In the genomic region with DNA sequence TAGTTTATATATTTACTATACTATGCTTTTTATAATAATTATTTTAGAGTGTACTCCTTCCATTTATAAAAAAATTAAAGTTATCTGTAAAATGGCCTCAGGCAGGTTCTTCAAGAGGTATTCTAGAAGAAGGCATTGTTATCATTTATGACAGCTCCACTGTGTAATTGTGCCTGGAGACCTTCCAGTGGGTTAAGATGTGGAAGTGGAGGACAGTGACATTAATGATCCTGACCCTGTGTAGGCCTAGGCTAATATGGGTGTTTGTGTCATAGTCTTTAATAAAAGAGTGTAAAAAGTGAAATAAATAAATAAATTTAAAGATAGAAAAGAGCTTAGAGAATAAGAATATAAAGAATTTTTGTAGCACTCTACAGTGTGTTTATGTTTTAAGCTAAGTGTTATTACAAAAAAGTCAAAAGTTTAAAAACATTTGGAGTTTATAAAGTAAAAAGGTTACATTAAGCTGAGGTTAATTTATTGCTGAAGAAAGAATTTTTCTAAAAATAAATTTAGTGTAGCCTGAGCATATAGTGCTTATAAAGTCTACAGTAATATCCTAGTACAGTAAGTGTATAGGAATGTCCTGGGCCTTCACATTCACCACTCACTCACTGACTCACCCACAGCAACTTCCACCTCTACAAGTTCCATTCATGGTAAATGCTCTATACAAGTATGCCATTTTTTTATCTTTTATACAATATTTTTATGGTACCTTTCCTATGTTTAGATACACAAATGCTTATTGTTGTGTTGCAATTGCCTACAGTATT, we compare ENCODE assay signal across 14 cellular contexts.
DNase-seq lines count a peak whose midpoint lies in the region; ATAC-seq, FAIRE-seq and TF ChIP-seq lines count a peak whose summit lies in the region.
"Had no signal": no experiment of that assay in that cellular context is flagged by ENCODE, and none has a peak within 500 bp of the region (broad histone marks: within the 10 kb centered on the region; RNA-seq: fewer than 3 reads in every experiment).

No MANE protein-coding gene starts in this region.

- H3K9ac ChIP-seq in HepG2 (ENCODE audit: insufficient read depth, low read depth, low read length), result no peak overlapping the region
- H3K9ac ChIP-seq in adipocyte (ENCODE audit: low read length), result no peak overlapping the region

- TF ChIP-seq CTCF in HepG2 (CRISPR knock-in tag; IDR thresholded peaks at IDR 0.05) (no peak), right lobe of liver (IDR thresholded peaks at IDR 0.05) (no peak), foreskin fibroblast (IDR thresholded peaks at IDR 0.05; ENCODE audit: low read depth, low read length) (no peak), type B pancreatic cell (conservative IDR thresholded peaks at IDR 0.05) (no peak), esophagus squamous epithelium (IDR thresholded peaks at IDR 0.05) (no peak)

- H3K9me3 Mint-ChIP-seq in type B pancreatic cell, result peaks cover 7% of the 10 kb centered on the region

- H3K36me3 Mint-ChIP-seq in type B pancreatic cell, result no peaks in the 10 kb centered on the region
- H3K36me3 Mint-ChIP-seq: activated naive CD8-positive, alpha-beta T cell treated with anti-CD3 and anti-CD28 coated beads for 36 hours had no signal

- TF ChIP-seq EP300 in HepG2 (IDR thresholded peaks at IDR 0.05; ENCODE audit: low read depth in 2 of 2, low read length in 2 of 2) (no peak), HepG2 (CRISPR knock-in tag; IDR thresholded peaks at IDR 0.05; ENCODE audit: borderline replicate concordance) (no peak)

- H3K4me3 ChIP-seq in HepG2 (replicated peaks in 1 of 3; ENCODE audit: insufficient read depth in 1 of 3, low read depth in 2 of 3, low read length in 3 of 3) (no peak overlapping the region), right lobe of liver (no peak overlapping the region), adipocyte (ENCODE audit: low read length) (peak overlapping the region; percentile 24), foreskin fibroblast (ENCODE audit: low read depth in 1 of 2, low read length in 2 of 2) (no peak overlapping the region), esophagus squamous epithelium (no peak overlapping the region)
- H3K4me3 ChIP-seq: thyroid gland had no signal

- TF ChIP-seq POLR2A in HepG2 (IDR thresholded peaks at IDR 0.05; ENCODE audit: insufficient read depth in 1 of 2, low read depth in 2 of 2, low read length in 2 of 2), result no peak
- TF ChIP-seq POLR2A in right lobe of liver (IDR thresholded peaks at IDR 0.05), result no peak
- TF ChIP-seq POLR2A in esophagus squamous epithelium (IDR thresholded peaks at IDR 0.05), result no peak

- H3K4me3 Mint-ChIP-seq in type B pancreatic cell, result no peak overlapping the region
- H3K4me3 Mint-ChIP-seq: activated naive CD8-positive, alpha-beta T cell treated with anti-CD3 and anti-CD28 coated beads for 36 hours had no signal

- intact Hi-C loops in HepG2 (cut with micrococcal nuclease; ENCODE audit: unreplicated experiment), result no loop called here
- intact Hi-C loops in right lobe of liver (cut with DNase I), result no loop called here
- intact Hi-C loops in esophagus squamous epithelium (cut with DNase I), result no loop called here

- H3K27ac ChIP-seq in HepG2 (ENCODE audit: extremely low read length, insufficient read depth, low read length) (no peak overlapping the region), right lobe of liver (no peak overlapping the region), esophagus squamous epithelium (no peak overlapping the region)
- H3K27ac ChIP-seq: thyroid gland had no signal

- H3K79me2 ChIP-seq in HepG2 (ENCODE audit: insufficient read depth, low read length), result no peaks in the 10 kb centered on the region

- H3K4me2 ChIP-seq in HepG2 (ENCODE audit: low read depth, low read length), result no peak overlapping the region

- no peak overlapping the region for H3K27ac Mint-ChIP-seq in type B pancreatic cell
- H3K27ac Mint-ChIP-seq: activated naive CD8-positive, alpha-beta T cell treated with anti-CD3 and anti-CD28 coated beads for 36 hours had no signal

- H3K9me3 ChIP-seq in HepG2 (ENCODE audit: low read length), result no peaks in the 10 kb centered on the region; the same call in 1 of the 2 replicates
- no peaks in the 10 kb centered on the region for H3K9me3 ChIP-seq in right lobe of liver
- peaks cover 9% of the 10 kb centered on the region for H3K9me3 ChIP-seq in adipocyte (ENCODE audit: control insufficient read depth, low read length)
- no peaks in the 10 kb centered on the region for H3K9me3 ChIP-seq in esophagus squamous epithelium
- H3K9me3 ChIP-seq: thyroid gland had no signal

- no peaks in the 10 kb centered on the region for H3K4me1 Mint-ChIP-seq in type B pancreatic cell (ENCODE audit: unreplicated experiment)
- H3K4me1 Mint-ChIP-seq: activated naive CD8-positive, alpha-beta T cell treated with anti-CD3 and anti-CD28 coated beads for 36 hours had no signal

- in situ Hi-C loops in HepG2 (cut with HindIII; ENCODE audit: extremely low pct_ligation_motif_present, low pct_unique_long_range_greater_than_20kb), result no loop called here

- no peak overlapping the region for H2AFZ ChIP-seq in HepG2 (ENCODE audit: low read length)

- POLR2A ChIA-PET in HepG2 (lab: Yijun Ruan, JAX), result no interaction called here

- no peak for ATAC-seq in HepG2
- no peak for ATAC-seq in right lobe of liver
- ATAC-seq: sciatic nerve had no signal

- TF ChIP-seq RAD21 in HepG2 (CRISPR knock-in tag; IDR thresholded peaks at IDR 0.05), result no peak

- CTCF ChIA-PET in HepG2 (lab: Yijun Ruan, JAX; ENCODE audit: low intra/inter-chr PET ratio, low total read pairs), result no interaction called here

- no peaks in the 10 kb centered on the region for H3K36me3 ChIP-seq in HepG2 (replicated peaks in 1 of 2; ENCODE audit: control insufficient read depth in 1 of 2, insufficient read depth in 2 of 2, low read length in 2 of 2)
- no peaks in the 10 kb centered on the region for H3K36me3 ChIP-seq in right lobe of liver
- no peaks in the 10 kb centered on the region for H3K36me3 ChIP-seq in adipocyte (ENCODE audit: control insufficient read depth, insufficient read depth, low read length, severe bottlenecking)
- no peaks in the 10 kb centered on the region for H3K36me3 ChIP-seq in esophagus squamous epithelium
- H3K36me3 ChIP-seq: thyroid gland had no signal

- H3K4me1 ChIP-seq in HepG2 (ENCODE audit: insufficient read depth, low read length) (no peaks in the 10 kb centered on the region), right lobe of liver (no peaks in the 10 kb centered on the region), adipocyte (ENCODE audit: control insufficient read depth, insufficient read depth, low read length) (peaks cover 12% of the 10 kb centered on the region), esophagus squamous epithelium (no peaks in the 10 kb centered on the region)
- H3K4me1 ChIP-seq: thyroid gland had no signal

- H4K20me1 ChIP-seq in HepG2 (ENCODE audit: insufficient read depth, low read length), result no peaks in the 10 kb centered on the region

- no peaks in the 10 kb centered on the region for H3K27me3 ChIP-seq in HepG2 (ENCODE audit: control insufficient read depth in 1 of 2, insufficient read depth in 2 of 2, low read length in 2 of 2)
- no peaks in the 10 kb centered on the region for H3K27me3 ChIP-seq in right lobe of liver
- H3K27me3 ChIP-seq in adipocyte (replicated peaks; ENCODE audit: control insufficient read depth, insufficient read depth, low read length), result no peaks in the 10 kb centered on the region
- H3K27me3 ChIP-seq in esophagus squamous epithelium, result no peaks in the 10 kb centered on the region
- H3K27me3 ChIP-seq: thyroid gland had no signal

- BruUV-seq in HepG2 (replicated peaks; lab: Mats Ljungman, UMichigan), result no TSS peak

- no peak for FAIRE-seq in HepG2 (lab: Jason Lieb, UNC)
- no peak for FAIRE-seq in urothelium cell line (lab: Jason Lieb, UNC)

- DNase-seq in HepG2 (ENCODE audit: low spot score), result peak; percentile 23
- no peak for DNase-seq in right lobe of liver
- peak; percentile 80 for DNase-seq in adipocyte (ENCODE audit: low read depth)
- DNase-seq in foreskin fibroblast, result peak; percentile 90 to 92
- DNase-seq in urothelium cell line (ENCODE audit: low spot score), result peak; percentile 40
- DNase-seq in GDM1 (lab: John Stamatoyannopoulos, UW), result no peak
- no peak for DNase-seq in type B pancreatic cell (ENCODE audit: extremely low spot score, unreplicated experiment)
- DNase-seq in esophagus squamous epithelium (lab: John Stamatoyannopoulos, UW), result no peak
- DNase-seq: activated naive CD8-positive, alpha-beta T cell treated with anti-CD3 and anti-CD28 coated beads for 36 hours; effector CD4-positive, alpha-beta T cell; GOT3; Karpas-422; thyroid gland had no signal

- no peaks in the 10 kb centered on the region for H3K27me3 Mint-ChIP-seq in type B pancreatic cell
- H3K27me3 Mint-ChIP-seq: activated naive CD8-positive, alpha-beta T cell treated with anti-CD3 and anti-CD28 coated beads for 36 hours had no signal

TF ChIP-seq in HepG2, 621 proteins besides CTCF, POLR2A, EP300 and RAD21 (continues in another document):
- TF ChIP-seq ATRX (CRISPR knock-in tag; IDR thresholded peaks at IDR 0.05; ENCODE audit: borderline replicate concordance), result no peak
- no peak for TF ChIP-seq NFE2 (CRISPR knock-in tag; IDR thresholded peaks at IDR 0.05)
- TF ChIP-seq, protein P1, sequence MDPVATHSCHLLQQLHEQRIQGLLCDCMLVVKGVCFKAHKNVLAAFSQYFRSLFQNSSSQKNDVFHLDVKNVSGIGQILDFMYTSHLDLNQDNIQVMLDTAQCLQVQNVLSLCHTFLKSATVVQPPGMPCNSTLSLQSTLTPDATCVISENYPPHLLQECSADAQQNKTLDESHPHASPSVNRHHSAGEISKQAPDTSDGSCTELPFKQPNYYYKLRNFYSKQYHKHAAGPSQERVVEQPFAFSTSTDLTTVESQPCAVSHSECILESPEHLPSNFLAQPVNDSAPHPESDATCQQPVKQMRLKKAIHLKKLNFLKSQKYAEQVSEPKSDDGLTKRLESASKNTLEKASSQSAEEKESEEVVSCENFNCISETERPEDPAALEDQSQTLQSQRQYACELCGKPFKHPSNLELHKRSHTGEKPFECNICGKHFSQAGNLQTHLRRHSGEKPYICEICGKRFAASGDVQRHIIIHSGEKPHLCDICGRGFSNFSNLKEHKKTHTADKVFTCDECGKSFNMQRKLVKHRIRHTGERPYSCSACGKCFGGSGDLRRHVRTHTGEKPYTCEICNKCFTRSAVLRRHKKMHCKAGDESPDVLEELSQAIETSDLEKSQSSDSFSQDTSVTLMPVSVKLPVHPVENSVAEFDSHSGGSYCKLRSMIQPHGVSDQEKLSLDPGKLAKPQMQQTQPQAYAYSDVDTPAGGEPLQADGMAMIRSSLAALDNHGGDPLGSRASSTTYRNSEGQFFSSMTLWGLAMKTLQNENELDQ (CRISPR knock-in tag; IDR thresholded peaks at IDR 0.05; ENCODE audit: borderline replicate concordance), result no peak

Comparison
In these comparisons a context has a peak if more than half of its experiments do, and no peak if none do; other contexts are left out.
1. DNase-seq: peak in HepG2 (single experiment), adipocyte (single experiment), foreskin fibroblast (2 of 2) and urothelium cell line (single experiment); none in right lobe of liver (0 of 3), GDM1 (single experiment), type B pancreatic cell (single experiment) and esophagus squamous epithelium (single experiment).